Comparison of ENCODE assay signal across 8 cellular contexts in genomic region chr5:172455087-172455381, GRCh38.
DNase-seq lines count a peak whose midpoint lies in the region; TF ChIP-seq lines count a peak whose summit lies in the region.

No MANE protein-coding gene starts in this region.

- no peaks in the 10 kb centered on the region for H3K9me3 ChIP-seq in ES-I3 (ENCODE audit: control insufficient read depth, insufficient read depth, low read length)

- TF ChIP-seq CTCF in VCaP (conservative IDR thresholded peaks at IDR 0.05) (no peak), foreskin fibroblast (IDR thresholded peaks at IDR 0.05; ENCODE audit: low read depth, low read length) (no peak), retinal pigment epithelial cell (conservative IDR thresholded peaks at IDR 0.05; ENCODE audit: low read depth, low read length) (no peak)

- H3K27ac ChIP-seq in VCaP = peak overlapping the region; percentile 52; the same call in 1 of the 2 replicates

- H3K36me3 ChIP-seq in ES-I3 (ENCODE audit: insufficient read depth, low read length) = no peaks in the 10 kb centered on the region

- no peak for DNase-seq in foreskin fibroblast
- DNase-seq in retinal pigment epithelial cell (ENCODE audit: low read depth) = no peak
- DNase-seq in HCEC 1CT = no peak
- DNase-seq in NK-92 treated with Interleukin-12 subunit alpha and Interleukin-12 subunit beta, amount 100 ng/mL, for 24 hours (lab: John Stamatoyannopoulos, UW) = no peak
- DNase-seq in foreskin melanocyte = no peak
- no peak for DNase-seq in NK-92 (lab: John Stamatoyannopoulos, UW; ENCODE audit: unreplicated experiment)

- H3K4me3 ChIP-seq in foreskin fibroblast (ENCODE audit: low read depth in 1 of 2, low read length in 2 of 2) (peak overlapping the region; percentile 50 to 58), retinal pigment epithelial cell (ENCODE audit: low read length) (peak overlapping the region; percentile 46)

- H3K4me1 ChIP-seq in ES-I3 (ENCODE audit: insufficient read depth, low read length) = peaks cover 18% of the 10 kb centered on the region

- H3K9ac ChIP-seq in ES-I3 (ENCODE audit: low read depth, low read length) = peak overlapping the region; percentile 60
